ENCODE assay signal across 1 cellular context in genomic region chr7:149422065-149422913, GRCh38.
TF ChIP-seq lines count a peak whose summit lies in the region.

No MANE protein-coding gene starts in this region.

TF ChIP-seq in H1, 55 proteins besides CTCF, POLR2A, EP300 and RAD21 (continued from another document):
- TF ChIP-seq, protein P1, sequence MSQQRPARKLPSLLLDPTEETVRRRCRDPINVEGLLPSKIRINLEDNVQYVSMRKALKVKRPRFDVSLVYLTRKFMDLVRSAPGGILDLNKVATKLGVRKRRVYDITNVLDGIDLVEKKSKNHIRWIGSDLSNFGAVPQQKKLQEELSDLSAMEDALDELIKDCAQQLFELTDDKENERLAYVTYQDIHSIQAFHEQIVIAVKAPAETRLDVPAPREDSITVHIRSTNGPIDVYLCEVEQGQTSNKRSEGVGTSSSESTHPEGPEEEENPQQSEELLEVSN (IDR thresholded peaks at IDR 0.05): peak; percentile 19; the same call in 1 of the 2 replicates
- TF ChIP-seq PHF8 (conservative IDR thresholded peaks at IDR 0.05; ENCODE audit: low read depth, low read length) (peak; percentile 35; the same call in 1 of the 2 replicates), NRF1 (IDR thresholded peaks at IDR 0.05; ENCODE audit: low read depth, low read length) (no peak), CBX5 (IDR thresholded peaks at IDR 0.05; ENCODE audit: low read depth, low read length) (no peak), POLR2AphosphoS5 (IDR thresholded peaks at IDR 0.05; ENCODE audit: low read depth, low read length) (no peak), EGR1 (IDR thresholded peaks at IDR 0.05; ENCODE audit: borderline replicate concordance, low read depth, low read length) (peak; percentile 75), CHD2 (IDR thresholded peaks at IDR 0.05; ENCODE audit: low read length) (peak; percentile 45; the same call in 1 of the 2 replicates), CHD7 (IDR thresholded peaks at IDR 0.05; ENCODE audit: insufficient replicate concordance, low read length) (no peak), TAF7 (optimal IDR thresholded peaks at IDR 0.05; ENCODE audit: borderline replicate concordance, low read depth, low read length) (peak; percentile 45), CBX8 (IDR thresholded peaks at IDR 0.05; ENCODE audit: borderline replicate concordance, low read depth, low read length) (no peak), NANOG (IDR thresholded peaks at IDR 0.05; ENCODE audit: insufficient read depth, low read depth, low read length, poor library complexity, severe bottlenecking) (no peak), YY1 (IDR thresholded peaks at IDR 0.05; ENCODE audit: low read depth, low read length) (peak; percentile 55; the same call in 1 of the 2 replicates), GTF2F1 (IDR thresholded peaks at IDR 0.05; ENCODE audit: borderline replicate concordance, low read depth, low read length) (no peak), JUN (IDR thresholded peaks at IDR 0.05; ENCODE audit: low read depth, low read length) (no peak), SAP30 (IDR thresholded peaks at IDR 0.05; ENCODE audit: insufficient read depth, insufficient replicate concordance, low read length) (no peak), TCF12 (IDR thresholded peaks at IDR 0.05; ENCODE audit: low read depth, low read length) (peak; percentile 69; the same call in 1 of the 2 replicates), GABPA (IDR thresholded peaks at IDR 0.05; ENCODE audit: borderline replicate concordance, insufficient read depth, low read length) (no peak), SP2 (IDR thresholded peaks at IDR 0.05; ENCODE audit: low read length) (peak; percentile 66), RBBP5 (IDR thresholded peaks at IDR 0.05; ENCODE audit: borderline replicate concordance, low read depth, low read length) (no peak; the same call in 1 of the 2 replicates), SUZ12 (IDR thresholded peaks at IDR 0.05; ENCODE audit: low read length) (peak; percentile 28; the same call in 1 of the 2 replicates), RXRA (IDR thresholded peaks at IDR 0.05; ENCODE audit: insufficient read depth, low read depth, low read length) (no peak), BACH1 (IDR thresholded peaks at IDR 0.05; ENCODE audit: low read length) (peak; percentile 79), CREB1 (IDR thresholded peaks at IDR 0.05) (no peak), KDM4A (IDR thresholded peaks at IDR 0.05; ENCODE audit: low read depth, low read length, severe bottlenecking) (peak; percentile 5), SIX5 (IDR thresholded peaks at IDR 0.05; ENCODE audit: low read depth, low read length) (no peak), BRCA1 (IDR thresholded peaks at IDR 0.05; ENCODE audit: low read depth, low read length) (no peak), TEAD4 (IDR thresholded peaks at IDR 0.05; ENCODE audit: low read depth, low read length) (no peak), CEBPB (IDR thresholded peaks at IDR 0.05; ENCODE audit: low read depth, low read length) (no peak), SIN3A (conservative IDR thresholded peaks at IDR 0.05 in 1 of 2, IDR thresholded peaks at IDR 0.05 in 1 of 2; ENCODE audit: low read depth in 1 of 2, low read length in 2 of 2) (0 out of 4 replicates have a peak, but pooled peaks of 1 of the 2 experiments have one; percentile 39), HDAC6 (IDR thresholded peaks at IDR 0.05; ENCODE audit: low read depth, low read length) (no peak), ASH2L (IDR thresholded peaks at IDR 0.05; ENCODE audit: low read length) (no peak), EZH2 (IDR thresholded peaks at IDR 0.05; ENCODE audit: low read depth, low read length, severe bottlenecking) (no peak), FOSL1 (IDR thresholded peaks at IDR 0.05; ENCODE audit: insufficient read depth, low read depth, low read length) (peak; percentile 42; the same call in 1 of the 2 replicates), POU5F1 (IDR thresholded peaks at IDR 0.05; ENCODE audit: low read depth, low read length) (no peak), JUND (IDR thresholded peaks at IDR 0.05; ENCODE audit: low read length) (no peak)
